ENCODE assay signal across 8 cellular contexts in genomic region chr20:35663813-35664543, GRCh38. TPM values are rescaled to one million over a fixed set of nuclear protein-coding genes. Genes with fewer than 3 reads are reported as not detected.
DNase-seq lines count a peak whose midpoint lies in the region; ATAC-seq and TF ChIP-seq lines count a peak whose summit lies in the region.

No MANE protein-coding gene starts in this region.

- TF ChIP-seq POLR2A in transverse colon (IDR thresholded peaks at IDR 0.05), result no peak

- intact Hi-C loops in transverse colon (cut with DNase I; ENCODE audit: low total_unique reads), result loop anchor here (2.0 kb wide), 1 partner anchor 47 kb away; no protein-coding TSS in a partner anchor

- H3K23ac ChIP-seq in trophoblast cell (ENCODE audit: low read length), result no peak overlapping the region

- CTCF ChIA-PET in CD8-positive, alpha-beta memory T cell (lab: Charles Lee), result interaction anchor here (0.6 to 2.1 kb wide), 10 partner anchors 43 to 290 kb away, joined by 3 to 8 read pairs (median 4); partner anchors contain the start of genes RBM39 and SPAG4

- ATAC-seq in GM19438 (IDR thresholded peaks at IDR 0.05; ENCODE audit: low read depth, unreplicated experiment) (peak; percentile 37), HG03565 (IDR thresholded peaks at IDR 0.05; ENCODE audit: unreplicated experiment) (peak; percentile 26)

- peak overlapping the region; percentile 97 for H3K9ac ChIP-seq in trophoblast cell (ENCODE audit: low read length)

- peak overlapping the region; percentile 91 for H4K91ac ChIP-seq in trophoblast cell (ENCODE audit: low read depth, low read length)

- peak overlapping the region; percentile 94 to 100 (median 99) for H3K27ac Mint-ChIP-seq in CD8-positive, alpha-beta memory T cell

- peak overlapping the region; percentile 91 for H3K4me2 ChIP-seq in trophoblast cell (ENCODE audit: low read length)

- H3K4ac ChIP-seq in trophoblast cell (ENCODE audit: low read depth, low read length), result peak overlapping the region; percentile 97

- TF ChIP-seq EP300 in transverse colon (IDR thresholded peaks at IDR 0.05; ENCODE audit: low read depth), result no peak

- H2BK12ac ChIP-seq in trophoblast cell (ENCODE audit: low read length), result no peak overlapping the region

- peak overlapping the region; percentile 86 to 98 (median 96) for H3K4me3 Mint-ChIP-seq in CD8-positive, alpha-beta memory T cell

- in situ Hi-C loops in transverse colon (cut with MboI; ENCODE audit: low pct_ligation_motif_present in 1 of 4, low pct_unique_long_range_greater_than_20kb in 1 of 4, low sequenced_read_pairs in 3 of 4), result no loop called here

- peaks cover 48% of the 10 kb centered on the region for H3K4me1 ChIP-seq in CD8-positive, alpha-beta memory T cell (ENCODE audit: insufficient read depth, low read length)
- H3K4me1 ChIP-seq in trophoblast cell (ENCODE audit: control insufficient read depth in 1 of 2, insufficient read depth in 2 of 2, low read length in 2 of 2) (peaks cover 4 to 5% of the 10 kb centered on the region in 2 experiments), transverse colon (peaks cover 15 to 47% (median 43%) of the 10 kb centered on the region in 4 donors)

- H3K36me3 Mint-ChIP-seq in CD8-positive, alpha-beta memory T cell, result peaks cover 0 to 26% (median 7%) of the 10 kb centered on the region in 3 donors

- H3K9me3 Mint-ChIP-seq in CD8-positive, alpha-beta memory T cell, result no peaks in the 10 kb centered on the region

- peak; percentile 56 to 84 (median 75) for DNase-seq in CD8-positive, alpha-beta memory T cell
- DNase-seq in RPMI8226, result peak; percentile 68
- peak; percentile 66 for DNase-seq in activated gamma-delta T cell treated with Interleukin-2 at 50 U/mL for 16 hours
- peak; percentile 38 for DNase-seq in globus pallidus (ENCODE audit: low spot score)
- DNase-seq in trophoblast cell, result peak in 1 of 2 donors; percentile 55
- DNase-seq in transverse colon, result peak; percentile 62

- no peaks in the 10 kb centered on the region for H3K27me3 ChIP-seq in CD8-positive, alpha-beta memory T cell (ENCODE audit: insufficient read depth, low read length, poor library complexity, severe bottlenecking)
- H3K27me3 ChIP-seq in trophoblast cell (ENCODE audit: insufficient read depth, low read length), result no peaks in the 10 kb centered on the region
- no peaks in the 10 kb centered on the region for H3K27me3 ChIP-seq in transverse colon

- no peaks in the 10 kb centered on the region for H3K9me3 ChIP-seq in CD8-positive, alpha-beta memory T cell (ENCODE audit: low read length)
- no peaks in the 10 kb centered on the region for H3K9me3 ChIP-seq in trophoblast cell (ENCODE audit: insufficient read depth, low read depth, low read length)
- H3K9me3 ChIP-seq in transverse colon, result no peaks in the 10 kb centered on the region

- peak overlapping the region; percentile 96 for H3K18ac ChIP-seq in trophoblast cell (ENCODE audit: low read length)

- peaks cover 7% of the 10 kb centered on the region for H3K36me3 ChIP-seq in CD8-positive, alpha-beta memory T cell (ENCODE audit: insufficient read depth, low read length)
- H3K36me3 ChIP-seq in trophoblast cell (ENCODE audit: control insufficient read depth in 1 of 2, insufficient read depth in 2 of 2, low read length in 2 of 2), result peaks cover 0 to under 1% of the 10 kb centered on the region in 2 experiments
- H3K36me3 ChIP-seq in transverse colon, result peaks cover 0 to 7% (median under 1%) of the 10 kb centered on the region in 4 donors

- no peaks in the 10 kb centered on the region for H3K27me3 Mint-ChIP-seq in CD8-positive, alpha-beta memory T cell

- H3K79me1 ChIP-seq in trophoblast cell (ENCODE audit: low read length), result peaks cover 11% of the 10 kb centered on the region

- peak overlapping the region; percentile 95 for H3K4me3 ChIP-seq in CD8-positive, alpha-beta memory T cell (ENCODE audit: low read length)
- H3K4me3 ChIP-seq in trophoblast cell (ENCODE audit: low read depth, low read length) (peak overlapping the region; percentile 94), transverse colon (peak overlapping the region; percentile 57 to 87 (median 64))

- TF ChIP-seq CTCF in transverse colon (IDR thresholded peaks at IDR 0.05), result no peak

- H3K4me1 Mint-ChIP-seq in CD8-positive, alpha-beta memory T cell, result peaks cover 53 to 56% (median 56%) of the 10 kb centered on the region in 3 donors

- peak overlapping the region; percentile 98 for H3K27ac ChIP-seq in CD8-positive, alpha-beta memory T cell (ENCODE audit: low read depth, low read length)
- peak overlapping the region; percentile 67 for H3K27ac ChIP-seq in trophoblast cell (ENCODE audit: low read depth, low read length)
- peak overlapping the region; percentile 94 to 98 (median 96) for H3K27ac ChIP-seq in transverse colon

- H3K14ac ChIP-seq in trophoblast cell (ENCODE audit: low read length), result peak overlapping the region; percentile 99

- H2AFZ ChIP-seq in trophoblast cell (ENCODE audit: insufficient read depth, low read length, poor library complexity), result peak overlapping the region; percentile 47

- peak overlapping the region; percentile 97 for H4K8ac ChIP-seq in trophoblast cell (ENCODE audit: low read depth, low read length)

- peak overlapping the region; percentile 95 for H4K12ac ChIP-seq in trophoblast cell (ENCODE audit: low read depth, low read length)

- POLR2A ChIA-PET in CD8-positive, alpha-beta memory T cell (lab: Charles Lee), result interaction anchor here (0.5 to 2.8 kb wide), 15 partner anchors 9 to 803 kb away, joined by 3 to 57 read pairs (median 4); partner anchors contain the start of genes ACSS2, ERGIC3, NFS1 and PHF20

- H2BK5ac ChIP-seq in trophoblast cell (ENCODE audit: low read depth, low read length, poor library complexity), result peak overlapping the region; percentile 91

- H3K79me2 ChIP-seq in trophoblast cell (ENCODE audit: control insufficient read depth, insufficient read depth, low read length, poor library complexity), result peaks cover 17% of the 10 kb centered on the region

- peak overlapping the region; percentile 88 for H2BK120ac ChIP-seq in trophoblast cell (ENCODE audit: insufficient read depth, low read length, poor library complexity)

- WGBS in trophoblast cell (ENCODE audit: extremely low coverage, insufficient coverage, insufficient read length), result no CpG with 5 or more reads among the region's 25 CpGs
- 1% methylated on average over 25 of the region's 25 CpGs; no CpG with 5 or more reads in 1 of the 2 donors for WGBS in transverse colon (ENCODE audit: low coverage in 1 of 2), 2 donors

- peak overlapping the region; percentile 96 for H2AK5ac ChIP-seq in trophoblast cell (ENCODE audit: low read length)

RNA-seq across cellular contexts. Expression of gene CPNE1, which starts 0.7 kb away (rescaled TPM):
- 100 to 1,000 TPM; 295 to 305 TPM for total RNA-seq in CD8-positive, alpha-beta memory T cell
- 378 TPM for polyA plus RNA-seq in CD8-positive, alpha-beta memory T cell
- polyA plus RNA-seq in trophoblast cell (2013), result 121 and 122 TPM in 2 replicates
- total RNA-seq in transverse colon, result 100 to 1,000 TPM in 3 of 4 donors, 10 to 100 TPM in 1; 67.7 to 225 (median 132) TPM

RNA-seq across cellular contexts. Expression of gene RBM12, which starts 0.7 kb away (rescaled TPM):
- total RNA-seq in CD8-positive, alpha-beta memory T cell, result 100 to 1,000 TPM; 103 to 110 TPM
- 46.1 TPM for polyA plus RNA-seq in CD8-positive, alpha-beta memory T cell
- 99.5 and 101 TPM in 2 replicates for polyA plus RNA-seq in trophoblast cell (2013)
- total RNA-seq in transverse colon, result 10 to 100 TPM; 24.7 to 33.8 (median 29.3) TPM

RNA-seq across cellular contexts. Expression of gene NFS1, which starts 35.2 kb away (rescaled TPM):
- total RNA-seq in CD8-positive, alpha-beta memory T cell, result 10 to 100 TPM; 36.4 to 37.7 TPM
- 18.8 TPM for polyA plus RNA-seq in CD8-positive, alpha-beta memory T cell
- polyA plus RNA-seq in trophoblast cell (2013), result 11.7 and 11.8 TPM in 2 replicates
- total RNA-seq in transverse colon, result 10 to 100 TPM; 28.4 to 54.1 (median 42.0) TPM

RNA-seq across cellular contexts. Expression of gene ROMO1, which starts 35.2 kb away (rescaled TPM):
- total RNA-seq in CD8-positive, alpha-beta memory T cell, result 100 to 1,000 TPM; 108 to 117 TPM
- polyA plus RNA-seq in CD8-positive, alpha-beta memory T cell, result 358 TPM
- 506 and 511 TPM in 2 replicates for polyA plus RNA-seq in trophoblast cell (2013)
- 100 to 1,000 TPM; 114 to 416 (median 182) TPM for total RNA-seq in transverse colon

RNA-seq across cellular contexts. Expression of gene SPAG4, which starts 48.3 kb away (rescaled TPM):
- 1 to 10 TPM; 2.1 TPM for total RNA-seq in CD8-positive, alpha-beta memory T cell
- polyA plus RNA-seq in CD8-positive, alpha-beta memory T cell, result 1.1 TPM
- polyA plus RNA-seq in trophoblast cell (2013), result 2.7 and 3.1 TPM in 2 replicates
- 10 to 100 TPM in 1 of 4 donors, 1 to 10 TPM in 1, not detected in 2; 3.3 to 17.5 TPM for total RNA-seq in transverse colon
